In the genomic region with DNA sequence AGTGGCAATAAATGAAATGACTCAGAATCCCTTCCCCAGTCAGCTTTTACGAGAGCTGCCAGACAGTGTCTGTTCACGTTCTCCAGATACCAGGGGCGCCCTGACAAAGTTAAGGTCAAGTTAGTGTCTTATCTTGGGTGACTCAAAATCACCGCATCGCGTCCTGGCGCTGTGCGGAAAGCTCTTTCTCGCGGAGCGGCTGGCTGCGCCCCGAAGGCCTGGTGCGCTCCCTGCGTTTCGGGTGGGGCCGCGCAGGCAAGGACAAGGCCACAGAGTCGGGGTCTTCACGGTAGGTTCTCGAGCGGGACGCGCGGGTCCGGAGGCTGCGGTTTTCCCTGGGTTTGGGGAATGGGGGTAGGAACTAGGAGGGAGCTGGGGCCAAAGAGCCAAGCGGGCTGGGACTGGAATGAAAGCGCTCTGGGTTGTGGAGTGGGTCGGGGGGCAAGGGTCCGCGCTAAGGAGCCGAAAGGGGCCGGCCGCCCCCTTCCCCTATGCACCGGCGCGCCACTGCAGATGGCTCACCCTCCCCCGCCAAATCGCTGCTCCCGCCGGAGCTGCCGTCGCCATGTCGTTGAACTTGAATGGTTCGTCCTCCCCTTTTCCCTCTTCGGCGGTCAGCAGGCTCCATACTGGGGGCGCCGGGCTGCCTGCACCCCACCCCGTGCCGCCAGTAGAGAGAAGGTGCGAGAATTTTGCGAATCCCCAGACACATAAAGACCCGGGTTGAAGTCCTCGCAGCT, we compare ENCODE assay signal across 13 cellular contexts. TPM values are rescaled to one million over a fixed set of nuclear protein-coding genes. Genes with fewer than 3 reads are reported as not detected.
A peak's percentile ranks its signal among the peaks of the same experiment; 100 is the strongest.
DNase-seq lines count a peak whose midpoint lies in the region; ATAC-seq, FAIRE-seq and TF ChIP-seq lines count a peak whose summit lies in the region.
"Had no signal": no experiment of that assay in that cellular context is flagged by ENCODE, and none has a peak within 500 bp of the region (broad histone marks: within the 10 kb centered on the region; RNA-seq: fewer than 3 reads in every experiment).

No MANE protein-coding gene starts in this region.

- no peaks in the 10 kb centered on the region for H3K9me2 ChIP-seq in PC-9 (ENCODE audit: insufficient read depth)

- H3K27ac ChIP-seq in keratinocyte (ENCODE audit: control insufficient read depth, insufficient read depth, low read length) (no peak overlapping the region), suprapubic skin (no peak overlapping the region), PC-9 (no peak overlapping the region), tibial artery (no peak overlapping the region)

- peak overlapping the region; percentile 15 for H3K4me3 Mint-ChIP-seq in activated T-cell treated with anti-CD3 and anti-CD28 coated beads, Interleukin-2, amount 50 U/mL, for 24 hours
- H3K4me3 Mint-ChIP-seq in activated T-cell treated with anti-CD3 and anti-CD28 coated beads, Interleukin-2, amount 50 U/mL, for 4 hours: no peak overlapping the region

- ATAC-seq in activated T-cell treated with anti-CD3 and anti-CD28 coated beads, Interleukin-2, amount 50 U/mL, for 4 hours: no peak
- no peak for ATAC-seq in GM21717 (IDR thresholded peaks at IDR 0.05; ENCODE audit: unreplicated experiment)
- ATAC-seq: esophagus mucosa, Right ventricle myocardium inferior had no signal

- H3K9me3 ChIP-seq in keratinocyte (ENCODE audit: control insufficient read depth, low read depth, low read length) (no peaks in the 10 kb centered on the region), suprapubic skin (no peaks in the 10 kb centered on the region), PC-9 (ENCODE audit: insufficient read depth, low read depth) (no peaks in the 10 kb centered on the region), tibial artery (no peaks in the 10 kb centered on the region)

- WGBS in suprapubic skin: 2% methylated on average over 27 of the region's 56 CpGs

- H3K9me1 ChIP-seq in keratinocyte (ENCODE audit: control insufficient read depth, extremely low read depth, insufficient read depth, low read length): no peaks in the 10 kb centered on the region

- dilution Hi-C loops in keratinocyte (cut with MboI; ENCODE audit: extremely low pct_ligation_motif_present, low sequenced_read_pairs): no loop called here

- H3K4me2 ChIP-seq in keratinocyte (ENCODE audit: control insufficient read depth, extremely low read depth, insufficient read depth, low read depth, low read length) (peak overlapping the region; percentile 22), PC-9 (no peak overlapping the region)

- no peak for FAIRE-seq in keratinocyte (lab: Jason Lieb, UNC)

- POLR2A ChIA-PET in PC-9 (lab: Charles Lee; ENCODE audit: unreplicated experiment): no interaction called here

- no peaks in the 10 kb centered on the region for H3F3A ChIP-seq in PC-9 (ENCODE audit: insufficient read depth, low read depth)

- no peak overlapping the region for H3K9ac ChIP-seq in keratinocyte (ENCODE audit: control insufficient read depth, extremely low read depth, insufficient read depth, low read length)

- peak; percentile 27 for DNase-seq in activated T-cell treated with anti-CD3 and anti-CD28 coated beads, Interleukin-2, amount 50 U/mL, for 24 hours
- DNase-seq in activated T-cell treated with anti-CD3 and anti-CD28 coated beads, Interleukin-2, amount 50 U/mL, for 4 hours: no peak
- DNase-seq in SK-N-DZ (ENCODE audit: low spot score) (peak; percentile 57), keratinocyte (ENCODE audit: low read depth, low spot score) (no peak), suprapubic skin (ENCODE audit: low spot score in 2 of 2) (peak in 1 of 2 donors; percentile 78), PC-9 (no peak), tibial artery (no peak)
- DNase-seq: CD4-positive, CD25-positive, alpha-beta regulatory T cell; MM.1S; naive B cell had no signal

- H3K36me3 Mint-ChIP-seq in activated T-cell treated with anti-CD3 and anti-CD28 coated beads, Interleukin-2, amount 50 U/mL, for 24 hours (ENCODE audit: low read depth): no peaks in the 10 kb centered on the region
- no peaks in the 10 kb centered on the region for H3K36me3 Mint-ChIP-seq in activated T-cell treated with anti-CD3 and anti-CD28 coated beads, Interleukin-2, amount 50 U/mL, for 4 hours (ENCODE audit: insufficient read depth)

- TF ChIP-seq POLR2A in suprapubic skin (IDR thresholded peaks at IDR 0.05): no peak

- peaks cover 88% of the 10 kb centered on the region for H3K27me3 Mint-ChIP-seq in activated T-cell treated with anti-CD3 and anti-CD28 coated beads, Interleukin-2, amount 50 U/mL, for 24 hours
- H3K27me3 Mint-ChIP-seq in activated T-cell treated with anti-CD3 and anti-CD28 coated beads, Interleukin-2, amount 50 U/mL, for 4 hours (ENCODE audit: low read depth): peaks cover 83% of the 10 kb centered on the region

- H3K4me1 ChIP-seq in keratinocyte (ENCODE audit: control insufficient read depth, extremely low read depth, insufficient read depth, low read length) (peaks cover 5% of the 10 kb centered on the region), suprapubic skin (peaks cover 55% of the 10 kb centered on the region), PC-9 (replicated peaks; ENCODE audit: insufficient read depth) (no peaks in the 10 kb centered on the region), tibial artery (peaks cover 0 to 59% (median 45%) of the 10 kb centered on the region in 4 donors)

- no peak overlapping the region for H3K4me3 ChIP-seq in keratinocyte (ENCODE audit: control insufficient read depth in 2 of 3, extremely low read depth in 1 of 3, insufficient read depth in 2 of 3, low read depth in 1 of 3, low read length in 3 of 3)
- peak overlapping the region; percentile 26 for H3K4me3 ChIP-seq in suprapubic skin
- H3K4me3 ChIP-seq in PC-9: no peak overlapping the region
- peak overlapping the region in 1 of 2 donors; percentile 5 for H3K4me3 ChIP-seq in tibial artery

- peaks cover 29% of the 10 kb centered on the region for H3K4me1 Mint-ChIP-seq in activated T-cell treated with anti-CD3 and anti-CD28 coated beads, Interleukin-2, amount 50 U/mL, for 24 hours (ENCODE audit: low read depth)
- H3K4me1 Mint-ChIP-seq in activated T-cell treated with anti-CD3 and anti-CD28 coated beads, Interleukin-2, amount 50 U/mL, for 4 hours (ENCODE audit: low read depth): peaks cover 14% of the 10 kb centered on the region

- H3K79me2 ChIP-seq in keratinocyte (ENCODE audit: control insufficient read depth, insufficient read depth, low read length) (no peaks in the 10 kb centered on the region), PC-9 (ENCODE audit: low read depth) (no peaks in the 10 kb centered on the region)

- H3K9me3 Mint-ChIP-seq in activated T-cell treated with anti-CD3 and anti-CD28 coated beads, Interleukin-2, amount 50 U/mL, for 24 hours: no peaks in the 10 kb centered on the region
- peaks cover 3% of the 10 kb centered on the region for H3K9me3 Mint-ChIP-seq in activated T-cell treated with anti-CD3 and anti-CD28 coated beads, Interleukin-2, amount 50 U/mL, for 4 hours

- no peaks in the 10 kb centered on the region for H4K20me1 ChIP-seq in keratinocyte (ENCODE audit: control insufficient read depth, extremely low read depth, insufficient read depth, low read length)
- no peaks in the 10 kb centered on the region for H4K20me1 ChIP-seq in PC-9 (ENCODE audit: insufficient read depth)

- intact Hi-C loops in PC-9 (cut with micrococcal nuclease; ENCODE audit: unreplicated experiment): no loop called here
- intact Hi-C loops in tibial artery (cut with DNase I; ENCODE audit: low total_unique reads): no loop called here

- no peak overlapping the region for H3K27ac Mint-ChIP-seq in activated T-cell treated with anti-CD3 and anti-CD28 coated beads, Interleukin-2, amount 50 U/mL, for 24 hours

- TF ChIP-seq EP300 in suprapubic skin (IDR thresholded peaks at IDR 0.05): no peak

- peaks cover 95% of the 10 kb centered on the region for H3K27me3 ChIP-seq in keratinocyte (ENCODE audit: control insufficient read depth, extremely low read depth, insufficient read depth, low read length)
- H3K27me3 ChIP-seq in suprapubic skin: peaks cover 99% of the 10 kb centered on the region
- H3K27me3 ChIP-seq in PC-9 (ENCODE audit: insufficient read depth, low read depth): peaks cover 27% of the 10 kb centered on the region
- peaks cover 26 to 99% of the 10 kb centered on the region in 2 donors for H3K27me3 ChIP-seq in tibial artery

- CTCF ChIA-PET in PC-9 (lab: Charles Lee): no interaction called here

- no TSS peak for BruUV-seq in PC-9 (replicated peaks; lab: Mats Ljungman, UMichigan)

- H3K36me3 ChIP-seq in keratinocyte (ENCODE audit: control insufficient read depth in 2 of 2, extremely low read depth in 1 of 2, insufficient read depth in 2 of 2, low read length in 2 of 2): no peaks in the 10 kb centered on the region
- H3K36me3 ChIP-seq in suprapubic skin: no peaks in the 10 kb centered on the region
- H3K36me3 ChIP-seq in PC-9 (ENCODE audit: low read depth): no peaks in the 10 kb centered on the region
- H3K36me3 ChIP-seq in tibial artery: no peaks in the 10 kb centered on the region

- no peak for TF ChIP-seq CTCF in keratinocyte (optimal IDR thresholded peaks at IDR 0.05 in 1 of 3, IDR thresholded peaks at IDR 0.05 in 1 of 3, conservative IDR thresholded peaks at IDR 0.05 in 1 of 3; ENCODE audit: extremely low read depth in 1 of 3, insufficient read depth in 2 of 3, low read length in 3 of 3)
- TF ChIP-seq CTCF in suprapubic skin (IDR thresholded peaks at IDR 0.05): no peak
- TF ChIP-seq CTCF in PC-9 (conservative IDR thresholded peaks at IDR 0.05): no peak
- no peak for TF ChIP-seq CTCF in tibial artery (IDR thresholded peaks at IDR 0.05)

- H2AFZ ChIP-seq in keratinocyte (ENCODE audit: control insufficient read depth, low read length) (no peak overlapping the region), PC-9 (no peak overlapping the region)

RNA-seq across cellular contexts. Expression of gene HOXD11, which starts 2.6 kb away (rescaled TPM):
- not detected for total RNA-seq in activated T-cell treated with anti-CD3 and anti-CD28 coated beads, Interleukin-2, amount 50 U/mL, for 4 hours
- polyA plus RNA-seq in SK-N-DZ (2014; cell fraction: cytosol; rRNA removed): 0.55 and 1.6 TPM in 2 replicates
- polyA plus RNA-seq in SK-N-DZ (2014; cell fraction: nucleus; rRNA removed): 0.55 TPM in 1 of 2 replicates, not detected in the other
- polyA plus RNA-seq in keratinocyte: 0.08 TPM in 1 of 3 replicates, not detected in the others
- polyA plus RNA-seq in keratinocyte (2011; ENCODE audit: low read depth): not detected
- polyA plus RNA-seq in keratinocyte (2011; cell fraction: cytosol; rRNA removed): not detected in 2 replicates
- polyA plus RNA-seq in keratinocyte (2011; cell fraction: nucleus; rRNA removed): not detected in 2 replicates
- polyA plus RNA-seq in keratinocyte (2012; ENCODE audit: low replicate concordance): 0.11 TPM in 1 of 2 replicates, not detected in the other
- polyA minus RNA-seq in keratinocyte: not detected in 3 replicates
- not detected for polyA minus RNA-seq in keratinocyte (2011; cell fraction: cytosol; rRNA and poly(A)+ RNA removed)
- not detected in 2 replicates for polyA minus RNA-seq in keratinocyte (2011; cell fraction: nucleus; rRNA and poly(A)+ RNA removed)
- total RNA-seq in suprapubic skin (not detected), PC-9 (2021) (not detected in 2 replicates)
- total RNA-seq: CD4-positive, CD25-positive, alpha-beta regulatory T cell; esophagus mucosa; Right ventricle myocardium inferior had no signal
- polyA plus RNA-seq: CD4-positive, CD25-positive, alpha-beta regulatory T cell had no signal

RNA-seq across cellular contexts. Expression of gene HOXD12, which starts 4.9 kb away (rescaled TPM):
- not detected for total RNA-seq in activated T-cell treated with anti-CD3 and anti-CD28 coated beads, Interleukin-2, amount 50 U/mL, for 4 hours
- not detected in 2 replicates for polyA plus RNA-seq in SK-N-DZ (2014; cell fraction: cytosol; rRNA removed)
- not detected in 2 replicates for polyA plus RNA-seq in SK-N-DZ (2014; cell fraction: nucleus; rRNA removed)
- polyA plus RNA-seq in keratinocyte: not detected in 3 replicates
- polyA plus RNA-seq in keratinocyte (2011; ENCODE audit: low read depth): not detected
- polyA plus RNA-seq in keratinocyte (2011; cell fraction: cytosol; rRNA removed): not detected in 2 replicates
- polyA plus RNA-seq in keratinocyte (2011; cell fraction: nucleus; rRNA removed): not detected in 2 replicates
- not detected in 2 replicates for polyA plus RNA-seq in keratinocyte (2012; ENCODE audit: low replicate concordance)
- polyA minus RNA-seq in keratinocyte: not detected in 3 replicates
- polyA minus RNA-seq in keratinocyte (2011; cell fraction: cytosol; rRNA and poly(A)+ RNA removed): not detected
- not detected in 2 replicates for polyA minus RNA-seq in keratinocyte (2011; cell fraction: nucleus; rRNA and poly(A)+ RNA removed)
- total RNA-seq in suprapubic skin: not detected
- not detected in 2 replicates for total RNA-seq in PC-9 (2021)
- total RNA-seq: CD4-positive, CD25-positive, alpha-beta regulatory T cell; esophagus mucosa; Right ventricle myocardium inferior had no signal
- polyA plus RNA-seq: CD4-positive, CD25-positive, alpha-beta regulatory T cell had no signal

RNA-seq across cellular contexts. Expression of gene HOXD13, which starts 12.0 kb away (rescaled TPM):
- not detected for total RNA-seq in activated T-cell treated with anti-CD3 and anti-CD28 coated beads, Interleukin-2, amount 50 U/mL, for 4 hours
- 0.28 and 1.0 TPM in 2 replicates for polyA plus RNA-seq in SK-N-DZ (2014; cell fraction: cytosol; rRNA removed)
- polyA plus RNA-seq in SK-N-DZ (2014; cell fraction: nucleus; rRNA removed): 0.08 TPM in 1 of 2 replicates, not detected in the other
- polyA plus RNA-seq in keratinocyte: not detected in 3 replicates
- polyA plus RNA-seq in keratinocyte (2011; ENCODE audit: low read depth): not detected
- polyA plus RNA-seq in keratinocyte (2011; cell fraction: cytosol; rRNA removed): not detected in 2 replicates
- not detected in 2 replicates for polyA plus RNA-seq in keratinocyte (2011; cell fraction: nucleus; rRNA removed)
- not detected in 2 replicates for polyA plus RNA-seq in keratinocyte (2012; ENCODE audit: low replicate concordance)
- polyA minus RNA-seq in keratinocyte: not detected in 3 replicates
- not detected for polyA minus RNA-seq in keratinocyte (2011; cell fraction: cytosol; rRNA and poly(A)+ RNA removed)
- not detected in 2 replicates for polyA minus RNA-seq in keratinocyte (2011; cell fraction: nucleus; rRNA and poly(A)+ RNA removed)
- under 1 TPM in 1 of 4 donors, not detected in 3; 0.19 TPM for total RNA-seq in suprapubic skin
- total RNA-seq in PC-9 (2021): not detected in 2 replicates
- total RNA-seq: CD4-positive, CD25-positive, alpha-beta regulatory T cell; esophagus mucosa; Right ventricle myocardium inferior had no signal
- polyA plus RNA-seq: CD4-positive, CD25-positive, alpha-beta regulatory T cell had no signal

RNA-seq across cellular contexts. Expression of gene HOXD10, which starts 12.1 kb away (rescaled TPM):
- not detected for total RNA-seq in activated T-cell treated with anti-CD3 and anti-CD28 coated beads, Interleukin-2, amount 50 U/mL, for 4 hours
- 8.5 and 8.7 TPM in 2 replicates for polyA plus RNA-seq in SK-N-DZ (2014; cell fraction: cytosol; rRNA removed)
- 5.2 and 6.5 TPM in 2 replicates for polyA plus RNA-seq in SK-N-DZ (2014; cell fraction: nucleus; rRNA removed)
- not detected in 3 replicates for polyA plus RNA-seq in keratinocyte
- polyA plus RNA-seq in keratinocyte (2011; ENCODE audit: low read depth): not detected
- polyA plus RNA-seq in keratinocyte (2011; cell fraction: cytosol; rRNA removed): not detected in 2 replicates
- polyA plus RNA-seq in keratinocyte (2011; cell fraction: nucleus; rRNA removed): 0.08 TPM in 1 of 2 replicates, not detected in the other
- polyA plus RNA-seq in keratinocyte (2012; ENCODE audit: low replicate concordance): not detected in 2 replicates
- polyA minus RNA-seq in keratinocyte: not detected in 3 replicates
- polyA minus RNA-seq in keratinocyte (2011; cell fraction: cytosol; rRNA and poly(A)+ RNA removed): not detected
- not detected in 2 replicates for polyA minus RNA-seq in keratinocyte (2011; cell fraction: nucleus; rRNA and poly(A)+ RNA removed)
- total RNA-seq in suprapubic skin (under 1 TPM in 2 of 4 donors, not detected in 2; 0.56 to 0.59 TPM), PC-9 (2021) (not detected in 2 replicates)
- total RNA-seq: CD4-positive, CD25-positive, alpha-beta regulatory T cell; Right ventricle myocardium inferior had no signal
- polyA plus RNA-seq: CD4-positive, CD25-positive, alpha-beta regulatory T cell had no signal

RNA-seq across cellular contexts. Expression of gene HOXD9, which starts 18.0 kb away (rescaled TPM):
- not detected for total RNA-seq in activated T-cell treated with anti-CD3 and anti-CD28 coated beads, Interleukin-2, amount 50 U/mL, for 4 hours
- polyA plus RNA-seq in SK-N-DZ (2014; cell fraction: cytosol; rRNA removed): 20.1 and 20.4 TPM in 2 replicates
- 15.7 and 22.6 TPM in 2 replicates for polyA plus RNA-seq in SK-N-DZ (2014; cell fraction: nucleus; rRNA removed)
- polyA plus RNA-seq in keratinocyte: not detected in 3 replicates
- polyA plus RNA-seq in keratinocyte (2011; ENCODE audit: low read depth): not detected
- not detected in 2 replicates for polyA plus RNA-seq in keratinocyte (2011; cell fraction: cytosol; rRNA removed)
- not detected in 2 replicates for polyA plus RNA-seq in keratinocyte (2011; cell fraction: nucleus; rRNA removed)
- not detected in 2 replicates for polyA plus RNA-seq in keratinocyte (2012; ENCODE audit: low replicate concordance)
- not detected in 3 replicates for polyA minus RNA-seq in keratinocyte
- not detected for polyA minus RNA-seq in keratinocyte (2011; cell fraction: cytosol; rRNA and poly(A)+ RNA removed)
- polyA minus RNA-seq in keratinocyte (2011; cell fraction: nucleus; rRNA and poly(A)+ RNA removed): not detected in 2 replicates
- total RNA-seq in suprapubic skin: 1 to 10 TPM in 2 of 4 donors, under 1 TPM in 1, not detected in 1; 0.26 to 3.1 (median 2.6) TPM
- total RNA-seq in PC-9 (2021): not detected in 2 replicates
- total RNA-seq: CD4-positive, CD25-positive, alpha-beta regulatory T cell; Right ventricle myocardium inferior had no signal
- polyA plus RNA-seq: CD4-positive, CD25-positive, alpha-beta regulatory T cell had no signal

Comparison
In these comparisons a context has a peak if more than half of its experiments do, and no peak if none do; other contexts are left out.
1. DNase-seq: peak in activated T-cell treated with anti-CD3 and anti-CD28 coated beads, Interleukin-2, amount 50 U/mL, for 24 hours (single experiment) and SK-N-DZ (single experiment); none in activated T-cell treated with anti-CD3 and anti-CD28 coated beads, Interleukin-2, amount 50 U/mL, for 4 hours (single experiment), keratinocyte (single experiment), PC-9 (0 of 2) and tibial artery (0 of 2).